ENCODE assay signal across 1 cellular context in the genomic region with DNA sequence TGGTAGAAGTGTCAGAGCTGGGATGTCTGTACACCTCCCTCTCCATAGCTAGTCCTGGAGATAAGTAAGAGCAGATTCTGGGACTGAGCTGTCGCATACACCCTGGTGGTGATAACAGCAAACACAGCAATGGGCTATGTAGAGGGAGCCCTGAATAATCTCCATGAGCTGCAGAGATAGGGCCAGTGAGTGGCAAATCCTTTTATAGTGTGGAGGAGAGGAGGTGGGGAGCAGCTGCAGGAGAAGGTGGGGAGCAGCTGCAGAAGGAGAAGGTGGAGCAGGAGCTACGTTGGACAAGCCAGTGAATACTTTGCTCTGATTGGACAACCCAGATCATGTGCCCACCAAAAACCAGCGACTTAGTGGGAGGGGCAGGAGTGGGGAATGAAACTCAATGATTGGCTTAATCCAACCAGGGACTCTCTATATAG.
TF ChIP-seq lines count a peak whose summit lies in the region.

No MANE protein-coding gene starts in this region.

TF ChIP-seq in WTC11, 78 proteins besides CTCF, POLR2A, EP300 and RAD21 (continued from another document):
- TF ChIP-seq ZNF532 (CRISPR knock-in tag; IDR thresholded peaks at IDR 0.05; ENCODE audit: borderline replicate concordance) (no peak), USF2 (CRISPR knock-in tag; IDR thresholded peaks at IDR 0.05) (peak; percentile 82), NFATC4 (CRISPR knock-in tag; IDR thresholded peaks at IDR 0.05) (no peak), MYBL2 (CRISPR knock-in tag; IDR thresholded peaks at IDR 0.05) (no peak), JAZF1 (CRISPR knock-in tag; IDR thresholded peaks at IDR 0.05) (no peak), EMX1 (CRISPR knock-in tag; IDR thresholded peaks at IDR 0.05) (no peak), ZNF138 (CRISPR knock-in tag; conservative IDR thresholded peaks at IDR 0.05) (no peak), ZBTB21 (CRISPR knock-in tag; IDR thresholded peaks at IDR 0.05; ENCODE audit: borderline replicate concordance) (no peak)
- TF ChIP-seq, protein P1, sequence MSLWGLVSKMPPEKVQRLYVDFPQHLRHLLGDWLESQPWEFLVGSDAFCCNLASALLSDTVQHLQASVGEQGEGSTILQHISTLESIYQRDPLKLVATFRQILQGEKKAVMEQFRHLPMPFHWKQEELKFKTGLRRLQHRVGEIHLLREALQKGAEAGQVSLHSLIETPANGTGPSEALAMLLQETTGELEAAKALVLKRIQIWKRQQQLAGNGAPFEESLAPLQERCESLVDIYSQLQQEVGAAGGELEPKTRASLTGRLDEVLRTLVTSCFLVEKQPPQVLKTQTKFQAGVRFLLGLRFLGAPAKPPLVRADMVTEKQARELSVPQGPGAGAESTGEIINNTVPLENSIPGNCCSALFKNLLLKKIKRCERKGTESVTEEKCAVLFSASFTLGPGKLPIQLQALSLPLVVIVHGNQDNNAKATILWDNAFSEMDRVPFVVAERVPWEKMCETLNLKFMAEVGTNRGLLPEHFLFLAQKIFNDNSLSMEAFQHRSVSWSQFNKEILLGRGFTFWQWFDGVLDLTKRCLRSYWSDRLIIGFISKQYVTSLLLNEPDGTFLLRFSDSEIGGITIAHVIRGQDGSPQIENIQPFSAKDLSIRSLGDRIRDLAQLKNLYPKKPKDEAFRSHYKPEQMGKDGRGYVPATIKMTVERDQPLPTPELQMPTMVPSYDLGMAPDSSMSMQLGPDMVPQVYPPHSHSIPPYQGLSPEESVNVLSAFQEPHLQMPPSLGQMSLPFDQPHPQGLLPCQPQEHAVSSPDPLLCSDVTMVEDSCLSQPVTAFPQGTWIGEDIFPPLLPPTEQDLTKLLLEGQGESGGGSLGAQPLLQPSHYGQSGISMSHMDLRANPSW (CRISPR knock-in tag; conservative IDR thresholded peaks at IDR 0.05; ENCODE audit: low read depth): no peak
- TF ChIP-seq, protein P2, sequence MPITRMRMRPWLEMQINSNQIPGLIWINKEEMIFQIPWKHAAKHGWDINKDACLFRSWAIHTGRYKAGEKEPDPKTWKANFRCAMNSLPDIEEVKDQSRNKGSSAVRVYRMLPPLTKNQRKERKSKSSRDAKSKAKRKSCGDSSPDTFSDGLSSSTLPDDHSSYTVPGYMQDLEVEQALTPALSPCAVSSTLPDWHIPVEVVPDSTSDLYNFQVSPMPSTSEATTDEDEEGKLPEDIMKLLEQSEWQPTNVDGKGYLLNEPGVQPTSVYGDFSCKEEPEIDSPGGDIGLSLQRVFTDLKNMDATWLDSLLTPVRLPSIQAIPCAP (CRISPR knock-in tag; IDR thresholded peaks at IDR 0.05): no peak
